In the genomic region with DNA sequence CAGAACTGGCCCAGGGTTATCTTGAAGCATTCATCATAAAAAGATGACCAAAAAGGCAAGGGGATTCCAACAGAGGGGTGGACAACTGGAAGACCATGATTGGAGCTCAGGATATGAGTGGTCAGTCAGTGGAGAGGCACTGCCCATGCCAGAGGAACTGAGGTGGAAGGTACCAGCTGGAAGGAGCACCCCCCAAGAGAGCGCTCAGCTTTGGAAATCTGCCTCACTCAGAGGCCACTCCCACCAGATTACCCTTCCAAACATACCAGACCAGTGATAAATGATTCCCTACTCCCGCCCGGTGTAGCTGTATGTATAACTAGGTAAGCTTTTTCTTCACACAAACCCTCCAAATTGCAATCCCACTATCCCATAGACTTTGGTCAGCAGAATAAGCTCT, we compare ENCODE assay signal across 1 cellular context.
TF ChIP-seq lines count a peak whose summit lies in the region.

No MANE protein-coding gene starts in this region.

TF ChIP-seq in H1, 55 proteins besides CTCF, POLR2A, EP300 and RAD21:
- TF ChIP-seq, protein P1, sequence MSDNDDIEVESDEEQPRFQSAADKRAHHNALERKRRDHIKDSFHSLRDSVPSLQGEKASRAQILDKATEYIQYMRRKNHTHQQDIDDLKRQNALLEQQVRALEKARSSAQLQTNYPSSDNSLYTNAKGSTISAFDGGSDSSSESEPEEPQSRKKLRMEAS (IDR thresholded peaks at IDR 0.05) = no peak
- no peak for TF ChIP-seq CHD2 (IDR thresholded peaks at IDR 0.05; ENCODE audit: low read length)
- no peak for TF ChIP-seq KDM4A (IDR thresholded peaks at IDR 0.05; ENCODE audit: low read depth, low read length, severe bottlenecking)
- TF ChIP-seq HDAC6 (IDR thresholded peaks at IDR 0.05; ENCODE audit: low read depth, low read length) = no peak
- no peak for TF ChIP-seq TAF7 (optimal IDR thresholded peaks at IDR 0.05; ENCODE audit: borderline replicate concordance, low read depth, low read length)
- no peak for TF ChIP-seq EGR1 (IDR thresholded peaks at IDR 0.05; ENCODE audit: borderline replicate concordance, low read depth, low read length)
- TF ChIP-seq CREB1 (IDR thresholded peaks at IDR 0.05) = no peak
- TF ChIP-seq, protein P2, sequence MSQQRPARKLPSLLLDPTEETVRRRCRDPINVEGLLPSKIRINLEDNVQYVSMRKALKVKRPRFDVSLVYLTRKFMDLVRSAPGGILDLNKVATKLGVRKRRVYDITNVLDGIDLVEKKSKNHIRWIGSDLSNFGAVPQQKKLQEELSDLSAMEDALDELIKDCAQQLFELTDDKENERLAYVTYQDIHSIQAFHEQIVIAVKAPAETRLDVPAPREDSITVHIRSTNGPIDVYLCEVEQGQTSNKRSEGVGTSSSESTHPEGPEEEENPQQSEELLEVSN (IDR thresholded peaks at IDR 0.05) = no peak
- no peak for TF ChIP-seq CHD1 (IDR thresholded peaks at IDR 0.05; ENCODE audit: low read depth, low read length)
- no peak for TF ChIP-seq POLR2AphosphoS5 (IDR thresholded peaks at IDR 0.05; ENCODE audit: low read depth, low read length)
- TF ChIP-seq TBP (IDR thresholded peaks at IDR 0.05; ENCODE audit: low read depth, low read length) = no peak
- TF ChIP-seq SP4 (IDR thresholded peaks at IDR 0.05; ENCODE audit: low read length) = no peak
- no peak for TF ChIP-seq CEBPB (IDR thresholded peaks at IDR 0.05; ENCODE audit: low read depth, low read length)
- TF ChIP-seq RNF2 (IDR thresholded peaks at IDR 0.05; ENCODE audit: borderline replicate concordance, low read depth, low read length, missing control alignments, poor library complexity, severe bottlenecking) = no peak
- TF ChIP-seq CBX8 (IDR thresholded peaks at IDR 0.05; ENCODE audit: borderline replicate concordance, low read depth, low read length) = no peak
- TF ChIP-seq BACH1 (IDR thresholded peaks at IDR 0.05; ENCODE audit: low read length) = no peak
- TF ChIP-seq NANOG (IDR thresholded peaks at IDR 0.05; ENCODE audit: insufficient read depth, low read depth, low read length, poor library complexity, severe bottlenecking) = no peak
